In genomic region chr3:144119611-144120010, GRCh38 we compare ENCODE assay signal across 16 cellular contexts.
"Had no signal": no experiment of that assay in that cellular context is flagged by ENCODE, and none has a peak within 500 bp of the region (broad histone marks: within the 10 kb centered on the region; RNA-seq: fewer than 3 reads in every experiment).

No MANE protein-coding gene starts in this region.

- H3K4me3 Mint-ChIP-seq: activated CD4-positive, alpha-beta T cell treated with anti-CD3 and anti-CD28 coated beads, Interleukin-2, amount 10 ng/mL, durations not matched to agents 7 days and 5 days; activated T-helper 1 cell treated with anti-CD3 and anti-CD28 coated beads, Interleukin-12 subunit alpha, Interleukin-12 subunit beta, Interleukin-2, Interleukin-4 antibody, amounts not matched to agents 30 ng/mL and 10 ng/mL and 1 ng/mL, durations not matched to agents 14 hours and 24 hours and 36 hours; naive thymus-derived CD8-positive, alpha-beta T cell; T-helper 2 cell treated with Interferon-gamma antibody and Interleukin-4, amounts not matched to agents 5 μg/mL and 100 μg/mL, for 36 hours had no signal

- H3K4me1 ChIP-seq: gastrocnemius medialis, prostate gland, spleen, stomach, testis, upper lobe of left lung had no signal

- ATAC-seq: gastrocnemius medialis; left colon; naive thymus-derived CD8-positive, alpha-beta T cell had no signal

- H3K27me3 ChIP-seq: gastrocnemius medialis, sigmoid colon, spleen, stomach, testis, upper lobe of left lung had no signal

- H3K27ac Mint-ChIP-seq: activated CD4-positive, alpha-beta T cell treated with anti-CD3 and anti-CD28 coated beads, Interleukin-2, amount 10 ng/mL, durations not matched to agents 7 days and 5 days; activated T-helper 1 cell treated with anti-CD3 and anti-CD28 coated beads, Interleukin-12 subunit alpha, Interleukin-12 subunit beta, Interleukin-2, Interleukin-4 antibody, amounts not matched to agents 30 ng/mL and 10 ng/mL and 1 ng/mL, durations not matched to agents 14 hours and 24 hours and 36 hours; naive thymus-derived CD8-positive, alpha-beta T cell; T-helper 2 cell treated with Interferon-gamma antibody and Interleukin-4, amounts not matched to agents 5 μg/mL and 100 μg/mL, for 36 hours had no signal

- H3K9me3 ChIP-seq: gastrocnemius medialis, prostate gland, sigmoid colon, spleen, stomach, testis, upper lobe of left lung had no signal

- H3K27me3 Mint-ChIP-seq: activated CD4-positive, alpha-beta T cell treated with anti-CD3 and anti-CD28 coated beads, Interleukin-2, amount 10 ng/mL, durations not matched to agents 7 days and 5 days had no signal

- H3K4me1 Mint-ChIP-seq: naive thymus-derived CD8-positive, alpha-beta T cell had no signal

- H3K36me3 Mint-ChIP-seq: naive thymus-derived CD8-positive, alpha-beta T cell had no signal

- H3K36me3 ChIP-seq: gastrocnemius medialis, prostate gland, sigmoid colon, spleen, stomach, upper lobe of left lung had no signal

- H3K27ac ChIP-seq: gastrocnemius medialis, prostate gland, sigmoid colon, spleen, stomach, testis, upper lobe of left lung had no signal

- H3K9me3 Mint-ChIP-seq: activated CD4-positive, alpha-beta T cell treated with anti-CD3 and anti-CD28 coated beads, Interleukin-2, amount 10 ng/mL, durations not matched to agents 7 days and 5 days; activated T-helper 1 cell treated with anti-CD3 and anti-CD28 coated beads, Interleukin-12 subunit alpha, Interleukin-12 subunit beta, Interleukin-2, Interleukin-4 antibody, amounts not matched to agents 30 ng/mL and 10 ng/mL and 1 ng/mL, durations not matched to agents 14 hours and 24 hours and 36 hours; naive thymus-derived CD8-positive, alpha-beta T cell; T-helper 2 cell treated with Interferon-gamma antibody and Interleukin-4, amounts not matched to agents 5 μg/mL and 100 μg/mL, for 36 hours had no signal

- DNase-seq: activated CD4-positive, alpha-beta T cell treated with anti-CD3 and anti-CD28 coated beads, Interleukin-2, amount 10 ng/mL, durations not matched to agents 7 days and 5 days; activated CD4-positive, CD25-positive, alpha-beta regulatory T cell; activated naive CD4-positive, alpha-beta T cell; dermis blood vessel endothelial cell; erythroblast; gastrocnemius medialis; left colon; naive thymus-derived CD8-positive, alpha-beta T cell; sigmoid colon; spleen; stomach; testis; upper lobe of left lung had no signal

- H3K4me3 ChIP-seq: gastrocnemius medialis, prostate gland, sigmoid colon, spleen, stomach, testis, upper lobe of left lung had no signal
